In genomic region chr3:194277547-194278091, GRCh38 we compare ENCODE assay signal across 10 cellular contexts.
DNase-seq lines count a peak whose midpoint lies in the region; ATAC-seq, FAIRE-seq and TF ChIP-seq lines count a peak whose summit lies in the region.
"Had no signal": no experiment of that assay in that cellular context is flagged by ENCODE, and none has a peak within 500 bp of the region (broad histone marks: within the 10 kb centered on the region; RNA-seq: fewer than 3 reads in every experiment).

No MANE protein-coding gene starts in this region.

- H3K9me2 ChIP-seq in SK-N-SH: no peaks in the 10 kb centered on the region

- no peak overlapping the region for H3K9ac ChIP-seq in SK-N-SH

- TF ChIP-seq RAD21 in SK-N-SH (IDR thresholded peaks at IDR 0.05; ENCODE audit: low read length): no peak

- peaks cover 5% of the 10 kb centered on the region; the same call in 1 of the 2 replicates for H3K27me3 ChIP-seq in SK-N-SH (ENCODE audit: insufficient read depth)
- peaks cover 0 to 4% (median 0%) of the 10 kb centered on the region in 9 donors for H3K27me3 ChIP-seq in heart left ventricle
- no peaks in the 10 kb centered on the region for H3K27me3 ChIP-seq in pancreas
- H3K27me3 ChIP-seq in small intestine (ENCODE audit: control insufficient read depth in 2 of 2, insufficient read depth in 2 of 2, low read length in 2 of 2): no peaks in the 10 kb centered on the region

- ATAC-seq in heart left ventricle: peak; percentile 38 to 78 (median 63)
- ATAC-seq in pancreas: peak; percentile 29 to 68 (median 62)
- ATAC-seq in GM18505 (IDR thresholded peaks at IDR 0.05; ENCODE audit: unreplicated experiment): no peak
- ATAC-seq in GM19463 (IDR thresholded peaks at IDR 0.05; ENCODE audit: unreplicated experiment): no peak

- TF ChIP-seq EP300 in SK-N-SH (IDR thresholded peaks at IDR 0.05; ENCODE audit: borderline replicate concordance in 1 of 2, low read depth in 1 of 2, low read length in 1 of 2): no peak

- DNase-seq in AG10803 (ENCODE audit: low read depth) (peak; percentile 74), SK-N-SH (peak; percentile 49), heart left ventricle (peak; percentile 53 to 81 (median 72)), pancreas (peak in 1 of 6 donors; percentile 61), small intestine (no peak), HuH-7 (ENCODE audit: low spot score) (no peak)
- DNase-seq: activated gamma-delta T cell treated with Interleukin-2 at 50 U/mL for 16 hours, SHP77 treated with DMSO at 0.1 percent for 48 hours had no signal

- no peaks in the 10 kb centered on the region for H3K79me2 ChIP-seq in SK-N-SH (ENCODE audit: insufficient read depth)

- 71% methylated on average over 11 of the region's 11 CpGs for WGBS in SK-N-SH (ENCODE audit: low lambda C conversion rate)
- 24 to 56% (median 34%) methylated on average over 11 of the region's 11 CpGs for WGBS in heart left ventricle, 4 donors
- 42 to 49% methylated on average over 11 of the region's 11 CpGs for WGBS in pancreas, 2 donors
- 54 to 77% (median 74%) methylated on average over 10 to 11 of the region's 11 CpGs for WGBS in small intestine, 3 donors

- CTCF ChIA-PET in SK-N-SH (lab: Yijun Ruan, JAX): interaction anchor here (0.9 to 3.4 kb wide), 3 partner anchors 9 to 61 kb away, joined by 3 to 12 read pairs (median 4); no protein-coding TSS in a partner anchor

- intact Hi-C loops in heart left ventricle (cut with DNase I) (loop anchor here in 1 of 10 donors (10.0 kb wide), 1 partner anchor 203 kb away; no protein-coding TSS in a partner anchor), pancreas (cut with DNase I) (no loop called here)

- TF ChIP-seq POLR2A in heart left ventricle (IDR thresholded peaks at IDR 0.05): no peak
- TF ChIP-seq POLR2A in GM18505 (IDR thresholded peaks at IDR 0.05; ENCODE audit: borderline replicate concordance, extremely low read depth, insufficient read depth, insufficient read length): no peak

- no peaks in the 10 kb centered on the region for H4K20me1 ChIP-seq in SK-N-SH (ENCODE audit: insufficient read depth)

- H3K36me3 ChIP-seq in SK-N-SH (replicated peaks in 1 of 2; ENCODE audit: control insufficient read depth in 1 of 2, insufficient read depth in 2 of 2, low read length in 1 of 2) (no peaks in the 10 kb centered on the region), heart left ventricle (no peaks in the 10 kb centered on the region), pancreas (no peaks in the 10 kb centered on the region), small intestine (ENCODE audit: control insufficient read depth in 2 of 2, insufficient read depth in 2 of 2, low read length in 2 of 2) (no peaks in the 10 kb centered on the region)

- FAIRE-seq in pancreas (lab: Jason Lieb, UNC) (no peak), small intestine (lab: Jason Lieb, UNC) (no peak)

- H2AFZ ChIP-seq in SK-N-SH (ENCODE audit: low read depth): no peak overlapping the region

- POLR2A ChIA-PET in SK-N-SH (lab: Yijun Ruan, JAX): interaction anchor here (0.6 to 0.9 kb wide), 2 partner anchors 9 to 46 kb away, joined by 3 to 4 read pairs; no protein-coding TSS in a partner anchor

- TF ChIP-seq CTCF in AG10803 (conservative IDR thresholded peaks at IDR 0.05; ENCODE audit: low read length) (no peak), SK-N-SH (IDR thresholded peaks at IDR 0.05) (no peak), heart left ventricle (IDR thresholded peaks at IDR 0.05) (no peak), pancreas (IDR thresholded peaks at IDR 0.05) (no peak)

- H3K4me1 ChIP-seq in SK-N-SH (ENCODE audit: control insufficient read depth in 1 of 2, insufficient read depth in 2 of 2, low read depth in 1 of 2, low read length in 1 of 2) (peaks cover 0 to 60% of the 10 kb centered on the region in 2 experiments; a peak in 2 of 4 replicates), heart left ventricle (peaks cover 4 to 50% (median 25%) of the 10 kb centered on the region in 12 donors), pancreas (peaks cover 9 to 13% (median 12%) of the 10 kb centered on the region in 3 donors), small intestine (ENCODE audit: control insufficient read depth in 2 of 2, insufficient read depth in 1 of 2, low read depth in 1 of 2, low read length in 1 of 2) (no peaks in the 10 kb centered on the region)

- peak overlapping the region in 1 of 2 experiments; percentile 65; a peak in 2 of 4 replicates for H3K27ac ChIP-seq in SK-N-SH (ENCODE audit: low read depth in 2 of 2, low read length in 1 of 2)
- peak overlapping the region in 11 of 12 donors; percentile 2 to 86 (median 58) for H3K27ac ChIP-seq in heart left ventricle
- peak overlapping the region; percentile 30 to 76 (median 58) for H3K27ac ChIP-seq in pancreas
- H3K27ac ChIP-seq in small intestine (ENCODE audit: low read depth in 1 of 2, low read length in 1 of 2): peak overlapping the region in 1 of 2 donors; percentile 55

- no peak overlapping the region for H3K4me2 ChIP-seq in SK-N-SH

- H3K9me3 ChIP-seq in SK-N-SH (no peaks in the 10 kb centered on the region), heart left ventricle (no peaks in the 10 kb centered on the region), pancreas (no peaks in the 10 kb centered on the region), small intestine (ENCODE audit: control insufficient read depth, low read depth) (no peaks in the 10 kb centered on the region)

- H3K4me3 ChIP-seq in AG10803 (ENCODE audit: low read length) (no peak overlapping the region), SK-N-SH (ENCODE audit: low read depth in 2 of 2, low read length in 1 of 2) (no peak overlapping the region), heart left ventricle (no peak overlapping the region), pancreas (no peak overlapping the region), small intestine (ENCODE audit: low read depth in 1 of 2, low read length in 2 of 2) (no peak overlapping the region)

- peaks cover 18% of the 10 kb centered on the region for H3F3A ChIP-seq in SK-N-SH (replicated peaks; ENCODE audit: insufficient read depth)

TF ChIP-seq in SK-N-SH, 30 proteins besides CTCF, POLR2A, EP300 and RAD21:
- TF ChIP-seq FOXJ3 (CRISPR knock-in tag; IDR thresholded peaks at IDR 0.05) (0 out of 2 replicates have a peak, but pooled peaks have one; percentile 28), GABPA (IDR thresholded peaks at IDR 0.05; ENCODE audit: low read depth) (no peak)
TF ChIP-seq in SK-N-SH: peak in this region for 1.

Comparison
In these comparisons a context has a peak if more than half of its experiments do, and no peak if none do; other contexts are left out.
1. DNase-seq: peak in AG10803 (single experiment), SK-N-SH (single experiment) and heart left ventricle (5 of 5); none in small intestine (single experiment) and HuH-7 (single experiment).
2. ATAC-seq: peak in heart left ventricle (4 of 4) and pancreas (4 of 4); none in GM18505 (single experiment) and GM19463 (single experiment).